In the genomic region with DNA sequence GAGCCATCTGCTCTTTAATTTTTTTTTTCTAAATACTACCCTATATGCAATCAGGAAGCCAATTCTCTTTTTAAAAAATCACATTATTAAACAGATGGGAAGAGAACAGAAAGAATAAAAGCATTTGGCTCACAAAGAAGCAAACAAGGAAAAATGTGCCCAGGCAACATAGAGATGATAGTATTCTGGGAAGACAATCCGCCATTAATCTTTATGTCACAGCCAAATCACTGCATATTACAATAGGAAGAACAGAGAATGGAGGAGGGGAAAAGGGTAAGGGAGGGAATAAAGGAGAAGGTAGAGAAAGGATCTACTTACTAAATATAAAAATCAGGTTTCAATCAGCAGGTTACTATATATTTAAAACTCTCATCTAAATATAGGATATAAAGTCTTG, we compare ENCODE assay signal across 23 cellular contexts. TPM values are rescaled to one million over a fixed set of nuclear protein-coding genes. Genes with fewer than 3 reads are reported as not detected.
DNase-seq lines count a peak whose midpoint lies in the region; ATAC-seq and TF ChIP-seq lines count a peak whose summit lies in the region.
"Had no signal": no experiment of that assay in that cellular context is flagged by ENCODE, and none has a peak within 500 bp of the region (broad histone marks: within the 10 kb centered on the region; RNA-seq: fewer than 3 reads in every experiment).

No MANE protein-coding gene starts in this region.

- peak overlapping the region in 2 of 4 donors; percentile 13 to 66 for H3K4me3 Mint-ChIP-seq in CD4-positive, CD25-positive, alpha-beta regulatory T cell
- peak overlapping the region in 1 of 8 donors; percentile 38 for H3K4me3 Mint-ChIP-seq in CD4-positive, alpha-beta memory T cell
- no peak overlapping the region for H3K4me3 Mint-ChIP-seq in effector memory CD8-positive, alpha-beta T cell

- H3K4me1 Mint-ChIP-seq in CD4-positive, CD25-positive, alpha-beta regulatory T cell = peaks cover 39 to 69% (median 46%) of the 10 kb centered on the region in 4 donors
- peaks cover 39 to 69% (median 51%) of the 10 kb centered on the region in 4 donors for H3K4me1 Mint-ChIP-seq in CD4-positive, alpha-beta memory T cell
- peaks cover 29 to 52% of the 10 kb centered on the region in 2 donors for H3K4me1 Mint-ChIP-seq in effector memory CD8-positive, alpha-beta T cell (ENCODE audit: low read depth in 2 of 2)

- peaks cover 15% of the 10 kb centered on the region for H3K4me1 ChIP-seq in CD4-positive, CD25-positive, alpha-beta regulatory T cell (ENCODE audit: control insufficient read depth, insufficient read depth, low read length, poor library complexity, severe bottlenecking)
- H3K4me1 ChIP-seq in CD4-positive, alpha-beta memory T cell (ENCODE audit: insufficient read depth, low read length) = peaks cover 56% of the 10 kb centered on the region
- H3K4me1 ChIP-seq in transverse colon (peaks cover 0 to 14% (median 3%) of the 10 kb centered on the region in 4 donors), breast epithelium (no peaks in the 10 kb centered on the region)

- H3K36me3 Mint-ChIP-seq in CD4-positive, CD25-positive, alpha-beta regulatory T cell = peaks cover 3% of the 10 kb centered on the region
- H3K36me3 Mint-ChIP-seq in CD4-positive, alpha-beta memory T cell = peaks cover 3 to 14% of the 10 kb centered on the region in 2 donors
- peaks cover 3% of the 10 kb centered on the region for H3K36me3 Mint-ChIP-seq in effector memory CD8-positive, alpha-beta T cell (ENCODE audit: insufficient read depth)

- TF ChIP-seq CTCF in transverse colon (IDR thresholded peaks at IDR 0.05) (no peak), breast epithelium (IDR thresholded peaks at IDR 0.05) (no peak)

- H3K27me3 ChIP-seq in CD4-positive, CD25-positive, alpha-beta regulatory T cell (ENCODE audit: control insufficient read depth, insufficient read depth, low read length) = no peaks in the 10 kb centered on the region
- no peaks in the 10 kb centered on the region for H3K27me3 ChIP-seq in CD4-positive, alpha-beta memory T cell (ENCODE audit: insufficient read depth, low read length)
- H3K27me3 ChIP-seq in transverse colon = no peaks in the 10 kb centered on the region
- no peaks in the 10 kb centered on the region for H3K27me3 ChIP-seq in breast epithelium

- peak overlapping the region in 2 of 3 donors; percentile 5 to 47 for H3K27ac Mint-ChIP-seq in CD4-positive, CD25-positive, alpha-beta regulatory T cell
- peak overlapping the region in 5 of 7 donors; percentile 55 to 81 (median 68) for H3K27ac Mint-ChIP-seq in CD4-positive, alpha-beta memory T cell
- H3K27ac Mint-ChIP-seq in effector memory CD8-positive, alpha-beta T cell = peak overlapping the region; percentile 14 to 41

- DNase-seq in CD4-positive, CD25-positive, alpha-beta regulatory T cell = no peak
- DNase-seq in CD4-positive, alpha-beta memory T cell = no peak
- peak; percentile 36 for DNase-seq in NCI-H82 treated with DMSO at 0.1 percent for 48 hours (lab: John Stamatoyannopoulos, UW; ENCODE audit: unreplicated experiment)
- no peak for DNase-seq in effector memory CD8-positive, alpha-beta T cell
- DNase-seq in transverse colon = no peak
- no peak for DNase-seq in breast epithelium (ENCODE audit: low spot score in 2 of 2)
- no peak for DNase-seq in activated CD4-positive, alpha-beta T cell treated with anti-CD3 and anti-CD28 coated beads for 4 hours
- DNase-seq: ACHN, AML-193, GM23248, HCEC 1CT, KBM-7, NCI-H1105, NCI-H2107, NCI-H226, NCI-H526, SHP77 had no signal

- in situ Hi-C loops in transverse colon (cut with MboI; ENCODE audit: low pct_ligation_motif_present in 1 of 4, low pct_unique_long_range_greater_than_20kb in 1 of 4, low sequenced_read_pairs in 3 of 4) = no loop called here

- H3K9me3 ChIP-seq in CD4-positive, CD25-positive, alpha-beta regulatory T cell (ENCODE audit: control insufficient read depth in 2 of 2, low read length in 2 of 2) = no peaks in the 10 kb centered on the region
- no peaks in the 10 kb centered on the region for H3K9me3 ChIP-seq in CD4-positive, alpha-beta memory T cell (ENCODE audit: control insufficient read depth in 1 of 2, low read length in 2 of 2)
- H3K9me3 ChIP-seq in transverse colon = no peaks in the 10 kb centered on the region
- no peaks in the 10 kb centered on the region for H3K9me3 ChIP-seq in breast epithelium

- TF ChIP-seq POLR2A in transverse colon (IDR thresholded peaks at IDR 0.05) (no peak), breast epithelium (IDR thresholded peaks at IDR 0.05) (no peak)

- 92% methylated on average over 1 of the region's 1 CpG for WGBS in transverse colon (ENCODE audit: low coverage in 1 of 2), 2 donors

- H3K36me3 ChIP-seq in CD4-positive, CD25-positive, alpha-beta regulatory T cell (ENCODE audit: control insufficient read depth, insufficient read depth, low read length) = no peaks in the 10 kb centered on the region
- H3K36me3 ChIP-seq in CD4-positive, alpha-beta memory T cell (ENCODE audit: insufficient read depth, low read length) = no peaks in the 10 kb centered on the region
- H3K36me3 ChIP-seq in transverse colon (no peaks in the 10 kb centered on the region), breast epithelium (no peaks in the 10 kb centered on the region)

- CTCF ChIA-PET in CD4-positive, alpha-beta memory T cell (lab: Charles Lee; ENCODE audit: partially characterized antibody) = no interaction called here

- no peak for ATAC-seq in CD4-positive, CD25-positive, alpha-beta regulatory T cell (ENCODE audit: low read depth in 2 of 2)
- ATAC-seq in effector memory CD8-positive, alpha-beta T cell (replicated peaks) = no peak
- no peak for ATAC-seq in HG03378 (IDR thresholded peaks at IDR 0.05; ENCODE audit: unreplicated experiment)
- ATAC-seq: GM12878 had no signal

- POLR2A ChIA-PET in CD4-positive, alpha-beta memory T cell (lab: Charles Lee; ENCODE audit: partially characterized antibody) = no interaction called here

- no peak for TF ChIP-seq EP300 in transverse colon (IDR thresholded peaks at IDR 0.05; ENCODE audit: low read depth)

- no peak overlapping the region for H3K27ac ChIP-seq in CD4-positive, CD25-positive, alpha-beta regulatory T cell (ENCODE audit: insufficient read depth, low read length, poor library complexity, severe bottlenecking)
- no peak overlapping the region for H3K27ac ChIP-seq in CD4-positive, alpha-beta memory T cell (ENCODE audit: low read depth, low read length)
- H3K27ac ChIP-seq in transverse colon = no peak overlapping the region
- no peak overlapping the region for H3K27ac ChIP-seq in breast epithelium
- H3K27ac ChIP-seq: C4-2B, GM23248, SK-N-MC had no signal

- no peak overlapping the region for H3K4me3 ChIP-seq in CD4-positive, CD25-positive, alpha-beta regulatory T cell (ENCODE audit: low read depth, low read length)
- no peak overlapping the region for H3K4me3 ChIP-seq in CD4-positive, alpha-beta memory T cell (ENCODE audit: low read length in 2 of 2)
- no peak overlapping the region for H3K4me3 ChIP-seq in transverse colon
- no peak overlapping the region for H3K4me3 ChIP-seq in breast epithelium
- H3K4me3 ChIP-seq: GM12878, GM23248, SK-N-MC had no signal

- intact Hi-C loops in CD4-positive, alpha-beta memory T cell (cut with micrococcal nuclease) = no loop called here
- intact Hi-C loops in transverse colon (cut with DNase I; ENCODE audit: low total_unique reads) (no loop called here), breast epithelium (cut with DNase I; ENCODE audit: low total_unique reads) (no loop called here)

- no peaks in the 10 kb centered on the region for H3K27me3 Mint-ChIP-seq in CD4-positive, CD25-positive, alpha-beta regulatory T cell
- no peaks in the 10 kb centered on the region for H3K27me3 Mint-ChIP-seq in CD4-positive, alpha-beta memory T cell
- H3K27me3 Mint-ChIP-seq in effector memory CD8-positive, alpha-beta T cell = no peaks in the 10 kb centered on the region

- H3K9me3 Mint-ChIP-seq in CD4-positive, CD25-positive, alpha-beta regulatory T cell = no peaks in the 10 kb centered on the region
- no peaks in the 10 kb centered on the region for H3K9me3 Mint-ChIP-seq in CD4-positive, alpha-beta memory T cell
- H3K9me3 Mint-ChIP-seq in effector memory CD8-positive, alpha-beta T cell = no peaks in the 10 kb centered on the region

RNA-seq across cellular contexts. Expression of a gene that starts 34.3 kb away (rescaled TPM):
- 241 TPM for total RNA-seq in CD4-positive, CD25-positive, alpha-beta regulatory T cell
- polyA plus RNA-seq in CD4-positive, CD25-positive, alpha-beta regulatory T cell = 100 to 1,000 TPM; 109 to 117 (median 112) TPM
- total RNA-seq in CD4-positive, alpha-beta memory T cell = 100 to 1,000 TPM; 244 to 261 TPM
- polyA plus RNA-seq in CD4-positive, alpha-beta memory T cell = 100 to 1,000 TPM in 1 of 2 donors, 10 to 100 TPM in 1; 91.3 to 146 TPM
- total RNA-seq in transverse colon (100 to 1,000 TPM in 2 of 4 donors, 10 to 100 TPM in 2; 51.3 to 151 (median 79.1) TPM), breast epithelium (100 to 1,000 TPM in 2 of 3 donors, 10 to 100 TPM in 1; 97.2 to 130 (median 101) TPM)

RNA-seq across cellular contexts. Expression of a gene that starts 46.4 kb away (rescaled TPM):
- 177 TPM for total RNA-seq in CD4-positive, CD25-positive, alpha-beta regulatory T cell
- polyA plus RNA-seq in CD4-positive, CD25-positive, alpha-beta regulatory T cell = 10 to 100 TPM; 71.1 to 90.9 (median 76.7) TPM
- 100 to 1,000 TPM; 130 to 133 TPM for total RNA-seq in CD4-positive, alpha-beta memory T cell
- polyA plus RNA-seq in CD4-positive, alpha-beta memory T cell = 10 to 100 TPM; 66.7 to 94.6 TPM
- total RNA-seq in transverse colon = 10 to 100 TPM; 36.2 to 93.7 (median 50.3) TPM
- 100 to 1,000 TPM in 1 of 3 donors, 10 to 100 TPM in 2; 72.8 to 363 (median 78.9) TPM for total RNA-seq in breast epithelium

RNA-seq across cellular contexts. Expression of a gene that starts 47.6 kb away (rescaled TPM):
- total RNA-seq in CD4-positive, CD25-positive, alpha-beta regulatory T cell = 13.6 TPM
- 10 to 100 TPM; 11.1 to 17.8 (median 13.2) TPM for polyA plus RNA-seq in CD4-positive, CD25-positive, alpha-beta regulatory T cell
- total RNA-seq in CD4-positive, alpha-beta memory T cell = 10 to 100 TPM; 23.9 to 25.3 TPM
- 10 to 100 TPM; 12.9 to 17.9 TPM for polyA plus RNA-seq in CD4-positive, alpha-beta memory T cell
- total RNA-seq in transverse colon (10 to 100 TPM; 10.8 to 34.6 (median 32.2) TPM), breast epithelium (10 to 100 TPM; 29.1 to 53.0 (median 33.1) TPM)

RNA-seq across cellular contexts. Expression of a gene that starts 56.6 kb away (rescaled TPM):
- not detected for total RNA-seq in CD4-positive, CD25-positive, alpha-beta regulatory T cell
- polyA plus RNA-seq in CD4-positive, CD25-positive, alpha-beta regulatory T cell = not detected
- total RNA-seq in CD4-positive, alpha-beta memory T cell = not detected
- polyA plus RNA-seq in CD4-positive, alpha-beta memory T cell = not detected
- not detected for total RNA-seq in transverse colon
- total RNA-seq in breast epithelium = not detected
- total RNA-seq: GM23248, OCI-LY7, RPMI7951 had no signal
- polyA plus RNA-seq: GM12878, GM23248 had no signal
